1 cellular context compared by ENCODE assay signal in genomic region chr15:67019069-67019468, GRCh38.
TF ChIP-seq lines count a peak whose summit lies in the region.

No MANE protein-coding gene starts in this region.

TF ChIP-seq in IMR-90, 13 proteins besides CTCF, POLR2A, EP300 and RAD21:
- TF ChIP-seq CEBPB (IDR thresholded peaks at IDR 0.05; ENCODE audit: low read depth, low read length) (no peak), RCOR1 (IDR thresholded peaks at IDR 0.05; ENCODE audit: insufficient replicate concordance, low read length) (no peak), CHD1 (IDR thresholded peaks at IDR 0.05; ENCODE audit: low read depth, low read length) (no peak), MAZ (IDR thresholded peaks at IDR 0.05; ENCODE audit: borderline replicate concordance, low read depth, low read length) (no peak), MAFK (IDR thresholded peaks at IDR 0.05; ENCODE audit: low read depth, low read length) (no peak), BHLHE40 (IDR thresholded peaks at IDR 0.05; ENCODE audit: low read depth, low read length) (no peak), MXI1 (IDR thresholded peaks at IDR 0.05; ENCODE audit: borderline replicate concordance, low read depth, low read length) (no peak)
- TF ChIP-seq, protein P1, sequence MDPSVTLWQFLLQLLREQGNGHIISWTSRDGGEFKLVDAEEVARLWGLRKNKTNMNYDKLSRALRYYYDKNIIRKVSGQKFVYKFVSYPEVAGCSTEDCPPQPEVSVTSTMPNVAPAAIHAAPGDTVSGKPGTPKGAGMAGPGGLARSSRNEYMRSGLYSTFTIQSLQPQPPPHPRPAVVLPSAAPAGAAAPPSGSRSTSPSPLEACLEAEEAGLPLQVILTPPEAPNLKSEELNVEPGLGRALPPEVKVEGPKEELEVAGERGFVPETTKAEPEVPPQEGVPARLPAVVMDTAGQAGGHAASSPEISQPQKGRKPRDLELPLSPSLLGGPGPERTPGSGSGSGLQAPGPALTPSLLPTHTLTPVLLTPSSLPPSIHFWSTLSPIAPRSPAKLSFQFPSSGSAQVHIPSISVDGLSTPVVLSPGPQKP (IDR thresholded peaks at IDR 0.05; ENCODE audit: borderline replicate concordance, low read depth, low read length), result no peak
